In genomic region chr2:166384774-166385173, GRCh38 we compare ENCODE assay signal across 1 cellular context.
TF ChIP-seq lines count a peak whose summit lies in the region.

No MANE protein-coding gene starts in this region.

TF ChIP-seq in WTC11, 78 proteins besides CTCF, POLR2A, EP300 and RAD21 (continued from another document):
- no peak for TF ChIP-seq ZNF263 (CRISPR knock-in tag; IDR thresholded peaks at IDR 0.05; ENCODE audit: low read depth)
TF ChIP-seq in WTC11: peak in this region for 0.
